ENCODE assay signal across 19 cellular contexts in the genomic region with DNA sequence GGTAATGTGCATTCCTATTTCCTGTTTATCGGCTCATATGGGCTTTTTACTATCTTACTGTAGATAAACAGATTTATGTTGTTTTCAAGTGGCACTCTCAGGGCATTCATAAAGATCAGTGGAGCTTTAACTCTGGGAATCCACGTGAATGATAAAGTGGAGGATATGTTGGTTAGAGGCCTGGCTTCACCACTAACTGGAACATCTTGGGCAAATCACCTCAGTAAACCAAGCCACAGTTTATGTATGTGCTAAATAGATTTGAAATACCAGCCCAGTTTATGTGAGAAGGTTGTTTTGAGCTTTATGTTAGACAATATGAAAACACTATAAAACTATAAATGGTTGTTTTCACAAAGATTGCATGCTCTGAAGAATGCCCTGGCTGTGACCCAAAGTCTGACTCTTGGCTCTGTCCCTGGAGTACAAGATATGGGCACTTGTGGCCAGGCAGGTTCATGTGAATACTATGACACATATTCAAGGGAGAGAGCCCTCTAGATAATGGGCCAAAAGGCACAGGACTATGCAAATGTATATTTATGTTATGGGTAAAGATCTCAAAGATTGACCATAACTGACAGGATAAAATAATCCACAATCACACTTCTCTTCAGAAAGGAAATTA. TPM values are rescaled to one million over a fixed set of nuclear protein-coding genes. Genes with fewer than 3 reads are reported as not detected.
DNase-seq lines count a peak whose midpoint lies in the region; ATAC-seq and TF ChIP-seq lines count a peak whose summit lies in the region.
"Had no signal": no experiment of that assay in that cellular context is flagged by ENCODE, and none has a peak within 500 bp of the region (broad histone marks: within the 10 kb centered on the region; RNA-seq: fewer than 3 reads in every experiment).

No MANE protein-coding gene starts in this region.

- intact Hi-C loops in adrenal gland (cut with DNase I): no loop called here

- no peaks in the 10 kb centered on the region for H3K27me3 ChIP-seq in adrenal gland
- H3K27me3 ChIP-seq: neural progenitor cell had no signal

- H3K36me3 ChIP-seq in adrenal gland (replicated peaks in 1 of 2): no peaks in the 10 kb centered on the region
- H3K36me3 ChIP-seq: neural progenitor cell had no signal

- ATAC-seq in HG03135 (IDR thresholded peaks at IDR 0.05; ENCODE audit: unreplicated experiment): no peak
- ATAC-seq in HG03045 (IDR thresholded peaks at IDR 0.05; ENCODE audit: unreplicated experiment): no peak
- ATAC-seq: activated CD4-positive, alpha-beta T cell treated with anti-CD3 and anti-CD28 coated beads for 36 hours; activated CD8-positive, alpha-beta memory T cell treated with anti-CD3 and anti-CD28 coated beads, Interleukin-2, amount 10 ng/mL, durations not matched to agents 7 days and 5 days; activated T-helper 17 cell treated with anti-CD3 and anti-CD28 coated beads, Interleukin-2, amount 50 U/mL, for 72 hours had no signal

- H3K4me3 ChIP-seq in adrenal gland (no peak overlapping the region), foreskin fibroblast (ENCODE audit: low read depth in 1 of 2, low read length in 2 of 2) (no peak overlapping the region)
- H3K4me3 ChIP-seq: neural progenitor cell had no signal

- TF ChIP-seq CTCF in adrenal gland (IDR thresholded peaks at IDR 0.05): no peak
- no peak for TF ChIP-seq CTCF in foreskin fibroblast (IDR thresholded peaks at IDR 0.05; ENCODE audit: low read depth, low read length)

- DNase-seq in DMS79 treated with DMSO at 0.1 percent for 48 hours (lab: John Stamatoyannopoulos, UW) (peak; percentile 94), M059J (ENCODE audit: low read depth) (peak; percentile 17), adrenal gland (peak; percentile 42 to 84 (median 72)), foreskin fibroblast (peak; percentile 22 to 47), NAMALWA (ENCODE audit: low spot score) (no peak), NOMO-1 treated with dmso at 0.1 percent for 144 hours (lab: John Stamatoyannopoulos, UW; ENCODE audit: unreplicated experiment) (no peak)
- DNase-seq: activated CD4-positive, alpha-beta T cell treated with anti-CD3 and anti-CD28 coated beads for 36 hours; activated CD8-positive, alpha-beta memory T cell treated with anti-CD3 and anti-CD28 coated beads, Interleukin-2, amount 10 ng/mL, durations not matched to agents 7 days and 5 days; activated naive CD8-positive, alpha-beta T cell treated with anti-CD3 and anti-CD28 coated beads, Interleukin-2, amount 10 ng/mL, durations not matched to agents 7 days and 5 days; caudate nucleus; CD4-positive, alpha-beta T cell; erythroblast; glutamatergic neuron; NCI-H82 had no signal

- 73 to 80% (median 77%) methylated on average over 2 of the region's 2 CpGs for WGBS in adrenal gland, 4 donors

- no peak for TF ChIP-seq POLR2A in adrenal gland (IDR thresholded peaks at IDR 0.05)

- no peaks in the 10 kb centered on the region for H3K9me3 ChIP-seq in adrenal gland (replicated peaks in 1 of 3)

- peaks cover 0 to 5% of the 10 kb centered on the region in 2 donors for H3K4me1 ChIP-seq in adrenal gland (replicated peaks in 1 of 2)
- H3K4me1 ChIP-seq: neural progenitor cell had no signal

- H3K27ac ChIP-seq in adrenal gland: peak overlapping the region in 1 of 5 donors; percentile 22
- H3K27ac ChIP-seq: neural progenitor cell had no signal

RNA-seq across cellular contexts. Expression of a gene that starts 36.7 kb away (rescaled TPM):
- 0.05 TPM in 1 of 2 replicates, not detected in the other for total RNA-seq in M059J (2014; rRNA removed; shearing (Covaris generic))
- total RNA-seq in adrenal gland: 1 to 10 TPM in 3 of 8 donors, under 1 TPM in 1, not detected in 4; 0.34 to 7.0 (median 2.6) TPM
- 1 to 10 TPM; 1.2 to 4.2 (median 3.9) TPM for polyA plus RNA-seq in adrenal gland
- total RNA-seq: activated CD4-positive, alpha-beta T cell treated with anti-CD3 and anti-CD28 coated beads for 36 hours; activated CD8-positive, alpha-beta memory T cell treated with anti-CD3 and anti-CD28 coated beads, Interleukin-2, amount 10 ng/mL, durations not matched to agents 7 days and 5 days; activated naive CD8-positive, alpha-beta T cell treated with anti-CD3 and anti-CD28 coated beads, Interleukin-2, amount 10 ng/mL, durations not matched to agents 7 days and 5 days; activated T-helper 17 cell treated with anti-CD3 and anti-CD28 coated beads, Interleukin-2, amount 50 U/mL, for 72 hours; liver had no signal

Comparison
In these comparisons a context has a peak if more than half of its experiments do, and no peak if none do; other contexts are left out.
1. DNase-seq: peak in DMS79 treated with DMSO at 0.1 percent for 48 hours (single experiment), M059J (single experiment), adrenal gland (7 of 7) and foreskin fibroblast (2 of 2); none in NAMALWA (single experiment) and NOMO-1 treated with dmso at 0.1 percent for 144 hours (single experiment).